Comparison of ENCODE assay signal across 1 cellular context in genomic region chr1:10389271-10389973, GRCh38.
TF ChIP-seq lines count a peak whose summit lies in the region.

No MANE protein-coding gene starts in this region.

TF ChIP-seq in GM23338, 12 proteins besides CTCF, POLR2A, EP300 and RAD21 (continued from another document):
- TF ChIP-seq ZNF462 (CRISPR knock-in tag; IDR thresholded peaks at IDR 0.05) (no peak), JUNB (IDR thresholded peaks at IDR 0.05; ENCODE audit: unreplicated experiment) (no peak), REST (IDR thresholded peaks at IDR 0.05; ENCODE audit: unreplicated experiment) (no peak), EZH2 (IDR thresholded peaks at IDR 0.05; ENCODE audit: low read depth, unreplicated experiment) (no peak), STAT1 (IDR thresholded peaks at IDR 0.05; ENCODE audit: unreplicated experiment) (no peak), ZNF114 (CRISPR knock-in tag; IDR thresholded peaks at IDR 0.05) (no peak), ZNF331 (CRISPR knock-in tag; IDR thresholded peaks at IDR 0.05; ENCODE audit: low read depth) (no peak), EZH2phosphoT487 (IDR thresholded peaks at IDR 0.05; ENCODE audit: unreplicated experiment) (no peak), NANOG (IDR thresholded peaks at IDR 0.05; ENCODE audit: borderline replicate concordance) (no peak)
